Comparison of ENCODE assay signal across 13 cellular contexts in the genomic region with DNA sequence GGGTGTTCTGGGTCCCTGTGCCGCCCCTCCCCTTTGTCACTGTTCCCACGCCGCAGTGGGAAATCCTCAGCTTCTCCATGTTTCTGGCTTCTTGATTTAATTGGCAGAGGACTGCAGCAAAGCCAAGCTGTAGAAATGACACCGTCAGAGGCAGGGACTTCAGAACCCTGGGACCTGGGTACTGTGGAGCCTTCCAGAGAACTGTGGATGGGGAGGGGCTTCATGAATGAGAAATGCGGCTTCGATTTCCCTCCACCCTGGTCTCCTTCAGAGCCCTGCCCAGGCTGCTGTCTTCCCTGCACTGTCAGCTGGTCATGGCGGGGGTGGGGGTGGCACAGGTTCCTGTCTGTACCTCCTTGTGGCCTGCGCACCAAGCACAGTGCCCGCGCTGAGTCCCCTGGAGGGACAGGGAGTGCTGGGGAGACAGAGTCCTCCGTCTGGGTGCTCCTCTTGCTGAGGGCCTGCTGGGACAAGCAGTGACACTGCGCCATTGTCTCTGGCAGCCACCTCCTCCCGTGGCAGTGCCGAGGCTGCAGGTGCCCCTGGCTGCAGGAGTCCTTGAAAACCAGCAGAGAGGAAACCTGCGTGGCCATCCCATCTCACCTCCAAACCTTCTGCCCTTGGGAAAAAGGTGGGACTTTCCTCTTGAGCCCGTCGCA. TPM values are rescaled to one million over a fixed set of nuclear protein-coding genes. Genes with fewer than 3 reads are reported as not detected.
"Had no signal": no experiment of that assay in that cellular context is flagged by ENCODE, and none has a peak within 500 bp of the region (broad histone marks: within the 10 kb centered on the region; RNA-seq: fewer than 3 reads in every experiment).

No MANE protein-coding gene starts in this region.

- H3K27me3 ChIP-seq: adrenal gland, dorsolateral prefrontal cortex, foreskin keratinocyte, SJSA1, suprapubic skin had no signal

- DNase-seq: activated CD8-positive, alpha-beta memory T cell treated with anti-CD3 and anti-CD28 coated beads for 24 hours; activated effector memory CD4-positive, alpha-beta T cell treated with anti-CD3 and anti-CD28 coated beads, Interleukin-2, amount 50 U/mL, for 16 hours; foreskin keratinocyte; stimulated activated naive CD8-positive, alpha-beta T cell treated with anti-CD3 and anti-CD28 coated beads, Interleukin-15, amount 100 ng/mL, for 72 hours had no signal

- H3K9me3 Mint-ChIP-seq: activated naive CD4-positive, alpha-beta T cell treated with anti-CD3 and anti-CD28 coated beads, Interleukin-2, amount 50 U/mL, for 24 hours; natural killer cell treated with Interleukin-12 subunit alpha and Interleukin-12 subunit beta and Interleukin-15 and Interleukin-18, amount 100 ng/mL, for 72 hours; stimulated activated naive CD8-positive, alpha-beta T cell treated with anti-CD3 and anti-CD28 coated beads, Interleukin-15, amount 100 ng/mL, for 72 hours; T-helper 1 cell treated with Interleukin-12 subunit alpha and Interleukin-12 subunit beta and Interleukin-4 antibody, amounts not matched to agents 30 μg/mL and 1 μg/mL, for 36 hours; type B pancreatic cell had no signal

- H3K36me3 Mint-ChIP-seq: activated naive CD4-positive, alpha-beta T cell treated with anti-CD3 and anti-CD28 coated beads, Interleukin-2, amount 50 U/mL, for 24 hours; natural killer cell treated with Interleukin-12 subunit alpha and Interleukin-12 subunit beta and Interleukin-15 and Interleukin-18, amount 100 ng/mL, for 72 hours; type B pancreatic cell had no signal

- H3K27ac Mint-ChIP-seq: activated naive CD4-positive, alpha-beta T cell treated with anti-CD3 and anti-CD28 coated beads, Interleukin-2, amount 50 U/mL, for 24 hours; natural killer cell treated with Interleukin-12 subunit alpha and Interleukin-12 subunit beta and Interleukin-15 and Interleukin-18, amount 100 ng/mL, for 72 hours; stimulated activated naive CD8-positive, alpha-beta T cell treated with anti-CD3 and anti-CD28 coated beads, Interleukin-15, amount 100 ng/mL, for 72 hours; T-helper 1 cell treated with Interleukin-12 subunit alpha and Interleukin-12 subunit beta and Interleukin-4 antibody, amounts not matched to agents 30 μg/mL and 1 μg/mL, for 36 hours; type B pancreatic cell had no signal

- H3K4me3 ChIP-seq: adrenal gland, dorsolateral prefrontal cortex, SJSA1, suprapubic skin had no signal

- H3K27me3 Mint-ChIP-seq: natural killer cell treated with Interleukin-12 subunit alpha and Interleukin-12 subunit beta and Interleukin-15 and Interleukin-18, amount 100 ng/mL, for 72 hours; type B pancreatic cell had no signal

- H3K4me1 ChIP-seq: foreskin keratinocyte had no signal

- H3K36me3 ChIP-seq: adrenal gland, suprapubic skin had no signal

- H3K9me3 ChIP-seq: adrenal gland, SJSA1, suprapubic skin had no signal

- H3K4me3 Mint-ChIP-seq: activated naive CD4-positive, alpha-beta T cell treated with anti-CD3 and anti-CD28 coated beads, Interleukin-2, amount 50 U/mL, for 24 hours; natural killer cell treated with Interleukin-12 subunit alpha and Interleukin-12 subunit beta and Interleukin-15 and Interleukin-18, amount 100 ng/mL, for 72 hours; stimulated activated naive CD8-positive, alpha-beta T cell treated with anti-CD3 and anti-CD28 coated beads, Interleukin-15, amount 100 ng/mL, for 72 hours; T-helper 1 cell treated with Interleukin-12 subunit alpha and Interleukin-12 subunit beta and Interleukin-4 antibody, amounts not matched to agents 30 μg/mL and 1 μg/mL, for 36 hours; type B pancreatic cell had no signal

- H3K27ac ChIP-seq: adrenal gland, dorsolateral prefrontal cortex, foreskin keratinocyte, SJSA1, suprapubic skin, VCaP had no signal

RNA-seq across cellular contexts. Expression of gene COL5A1, which starts 47.2 kb away (rescaled TPM):
- total RNA-seq: natural killer cell treated with Interleukin-12 subunit alpha and Interleukin-12 subunit beta and Interleukin-15 and Interleukin-18, amount 100 ng/mL, for 72 hours had no signal
